8 cellular contexts compared by ENCODE assay signal in genomic region chr5:151758430-151759241, GRCh38. TPM values are rescaled to one million over a fixed set of nuclear protein-coding genes. Genes with fewer than 3 reads are reported as not detected.
DNase-seq lines count a peak whose midpoint lies in the region; ATAC-seq and TF ChIP-seq lines count a peak whose summit lies in the region.

TSS of gene ATOX1 (minus strand) at chr5:151758631. CDS start at chr5:151758551, 80 bp downstream.

- no peaks in the 10 kb centered on the region for H3K36me3 ChIP-seq in mucosa of stomach (ENCODE audit: control insufficient read depth, insufficient read depth, low read length)

- peak within 1 kb of the TSS; percentile 91 for H3K9ac ChIP-seq in mucosa of stomach (ENCODE audit: low read length)

- H3K4me3 ChIP-seq in epithelial cell of proximal tubule (ENCODE audit: low read depth, low read length) (peak within 1 kb of the TSS; percentile 65), mucosa of stomach (ENCODE audit: low read length) (peak within 1 kb of the TSS; percentile 99)

- peak; percentile 99 for DNase-seq in D341Med (ENCODE audit: low spot score)
- peak; percentile 90 for DNase-seq in HT1080 (ENCODE audit: low read depth)
- DNase-seq in OCI-M2 (lab: John Stamatoyannopoulos, UW; ENCODE audit: unreplicated experiment): peak; percentile 25
- peak; percentile 91 for DNase-seq in activated T-cell treated with anti-CD3 and anti-CD28 coated beads, Interleukin-2, amount 50 U/mL, for 1 hour
- DNase-seq in epithelial cell of proximal tubule (ENCODE audit: low read depth): no peak
- DNase-seq in stimulated activated CD8-positive, alpha-beta memory T cell treated with anti-CD3 and anti-CD28 coated beads, Interleukin-7, amount 100 ng/mL, for 1 hour (ENCODE audit: low read depth in 2 of 2): peak; percentile 75 to 84

- TF ChIP-seq CTCF in epithelial cell of proximal tubule (conservative IDR thresholded peaks at IDR 0.05; ENCODE audit: low read depth, low read length): peak; percentile 2

- H3K27me3 ChIP-seq in mucosa of stomach (ENCODE audit: control insufficient read depth, insufficient read depth, low read length): no peaks in the 10 kb centered on the region

- H3K4me1 ChIP-seq in mucosa of stomach (ENCODE audit: control insufficient read depth, insufficient read depth, low read length): peaks cover 24% of the 10 kb centered on the region

- H3K9me3 ChIP-seq in mucosa of stomach (ENCODE audit: control insufficient read depth, low read length): no peaks in the 10 kb centered on the region

- ATAC-seq in GM21360 (IDR thresholded peaks at IDR 0.05; ENCODE audit: unreplicated experiment): peak; percentile 98

RNA-seq across cellular contexts. Expression of gene ATOX1, which starts in this region (rescaled TPM):
- 208 and 248 TPM in 2 replicates for total RNA-seq in HT1080 (2014; rRNA removed; shearing (Covaris generic))
- polyA plus RNA-seq in HT1080 (2015; cell fraction: cytosol; rRNA removed): 244 and 384 TPM in 2 replicates
- 117 and 127 TPM in 2 replicates for polyA plus RNA-seq in HT1080 (2015; cell fraction: nucleus; rRNA removed)
- 146 and 222 TPM in 2 replicates for total RNA-seq in epithelial cell of proximal tubule
